In genomic region chr2:23423062-23423872, GRCh38 we compare ENCODE assay signal across 1 cellular context.
TF ChIP-seq lines count a peak whose summit lies in the region.

No MANE protein-coding gene starts in this region.

TF ChIP-seq in HepG2, 621 proteins besides CTCF, POLR2A, EP300 and RAD21:
- TF ChIP-seq POGK (CRISPR knock-in tag; conservative IDR thresholded peaks at IDR 0.05) (no peak), ATF5 (CRISPR knock-in tag; IDR thresholded peaks at IDR 0.05; ENCODE audit: low read depth) (no peak)
